8 cellular contexts compared by ENCODE assay signal in the genomic region with DNA sequence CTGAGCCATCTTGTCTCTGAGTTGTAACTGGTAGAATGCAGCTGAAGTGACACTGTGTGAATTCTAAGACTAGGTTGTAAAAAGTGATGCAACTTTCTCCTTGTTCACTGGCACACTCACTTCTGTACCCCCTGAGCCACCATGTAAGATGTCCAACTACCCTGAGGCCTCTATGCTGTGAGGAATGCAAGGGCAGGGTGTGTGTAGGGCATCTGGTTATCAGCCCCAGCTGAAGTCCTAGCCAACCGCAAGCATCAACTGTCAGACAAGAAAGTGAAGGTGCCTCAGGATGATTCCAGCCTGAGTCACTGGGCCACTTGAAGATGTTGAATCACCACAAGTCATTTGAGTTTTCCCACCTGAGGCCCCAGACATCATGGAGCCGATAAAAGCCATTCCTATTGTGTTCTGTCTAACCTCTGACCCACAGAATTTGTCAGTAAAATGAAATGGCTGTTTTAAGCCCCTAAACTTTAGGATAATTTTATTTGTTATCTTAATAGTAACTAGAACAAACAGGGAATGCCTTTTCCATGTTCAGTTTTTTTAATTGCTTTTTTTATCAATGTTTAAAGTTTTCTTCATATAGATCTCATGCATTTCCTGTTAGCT. TPM values are rescaled to one million over a fixed set of nuclear protein-coding genes. Genes with fewer than 3 reads are reported as not detected.
DNase-seq lines count a peak whose midpoint lies in the region.
"Had no signal": no experiment of that assay in that cellular context is flagged by ENCODE, and none has a peak within 500 bp of the region (broad histone marks: within the 10 kb centered on the region; RNA-seq: fewer than 3 reads in every experiment).

No MANE protein-coding gene starts in this region.

- H3K4me3 Mint-ChIP-seq in activated T-helper 1 cell treated with anti-CD3 and anti-CD28 coated beads, Interleukin-12 subunit alpha, Interleukin-12 subunit beta, Interleukin-2, Interleukin-4 antibody, amounts not matched to agents 30 ng/mL and 10 ng/mL and 1 ng/mL, durations not matched to agents 14 hours and 24 hours and 36 hours = no peak overlapping the region

- H3K14ac ChIP-seq in trophoblast cell (ENCODE audit: low read length) = no peak overlapping the region

- H4K91ac ChIP-seq in trophoblast cell (ENCODE audit: low read depth, low read length) = peak overlapping the region; percentile 70

- no peak overlapping the region for H3K23ac ChIP-seq in trophoblast cell (ENCODE audit: low read length)

- H3K36me3 Mint-ChIP-seq in activated T-helper 1 cell treated with anti-CD3 and anti-CD28 coated beads, Interleukin-12 subunit alpha, Interleukin-12 subunit beta, Interleukin-2, Interleukin-4 antibody, amounts not matched to agents 30 ng/mL and 10 ng/mL and 1 ng/mL, durations not matched to agents 14 hours and 24 hours and 36 hours (ENCODE audit: low read depth) = no peaks in the 10 kb centered on the region

- no peaks in the 10 kb centered on the region for H3K27me3 ChIP-seq in trophoblast cell (ENCODE audit: insufficient read depth, low read length)

- H3K79me1 ChIP-seq in trophoblast cell (ENCODE audit: low read length) = peaks cover 42% of the 10 kb centered on the region

- H3K4me1 Mint-ChIP-seq in activated T-helper 1 cell treated with anti-CD3 and anti-CD28 coated beads, Interleukin-12 subunit alpha, Interleukin-12 subunit beta, Interleukin-2, Interleukin-4 antibody, amounts not matched to agents 30 ng/mL and 10 ng/mL and 1 ng/mL, durations not matched to agents 14 hours and 24 hours and 36 hours (ENCODE audit: low read depth) = peaks cover 5% of the 10 kb centered on the region

- H2AK5ac ChIP-seq in trophoblast cell (ENCODE audit: low read length) = no peak overlapping the region

- no peak overlapping the region for H2BK12ac ChIP-seq in trophoblast cell (ENCODE audit: low read length)

- no peak overlapping the region for H3K27ac Mint-ChIP-seq in activated T-helper 1 cell treated with anti-CD3 and anti-CD28 coated beads, Interleukin-12 subunit alpha, Interleukin-12 subunit beta, Interleukin-2, Interleukin-4 antibody, amounts not matched to agents 30 ng/mL and 10 ng/mL and 1 ng/mL, durations not matched to agents 14 hours and 24 hours and 36 hours

- peaks cover 20% of the 10 kb centered on the region for H3K27me3 Mint-ChIP-seq in activated T-helper 1 cell treated with anti-CD3 and anti-CD28 coated beads, Interleukin-12 subunit alpha, Interleukin-12 subunit beta, Interleukin-2, Interleukin-4 antibody, amounts not matched to agents 30 ng/mL and 10 ng/mL and 1 ng/mL, durations not matched to agents 14 hours and 24 hours and 36 hours (ENCODE audit: insufficient read depth)

- peaks cover 3% of the 10 kb centered on the region for H3K79me2 ChIP-seq in trophoblast cell (ENCODE audit: control insufficient read depth, insufficient read depth, low read length, poor library complexity)

- H3K4me2 ChIP-seq in trophoblast cell (ENCODE audit: low read length) = no peak overlapping the region

- H3K4me3 ChIP-seq in trophoblast cell (ENCODE audit: low read depth, low read length) = no peak overlapping the region

- no peak overlapping the region for H3K9ac ChIP-seq in trophoblast cell (ENCODE audit: low read length)

- no peak overlapping the region for H3K4ac ChIP-seq in trophoblast cell (ENCODE audit: low read depth, low read length)

- H4K8ac ChIP-seq in trophoblast cell (ENCODE audit: low read depth, low read length) = peak overlapping the region; percentile 52

- H4K12ac ChIP-seq in trophoblast cell (ENCODE audit: low read depth, low read length) = no peak overlapping the region

- no CpG with 5 or more reads among the region's 2 CpGs for WGBS in trophoblast cell (ENCODE audit: extremely low coverage, insufficient coverage, insufficient read length)

- intact Hi-C loops in activated T-helper 1 cell treated with anti-CD3 and anti-CD28 coated beads, Interleukin-12 subunit alpha, Interleukin-12 subunit beta, Interleukin-2, Interleukin-4 antibody, amounts not matched to agents 30 ng/mL and 10 ng/mL and 1 ng/mL, durations not matched to agents 14 hours and 24 hours and 36 hours (cut with micrococcal nuclease) = loop anchor here (10.0 kb wide), 2 partner anchors 918 to 1162 kb away; a partner anchor contains a TSS

- H3K4me1 ChIP-seq in trophoblast cell (ENCODE audit: control insufficient read depth in 1 of 2, insufficient read depth in 2 of 2, low read length in 2 of 2) = peaks cover 15 to 24% of the 10 kb centered on the region in 2 experiments

- peak; percentile 95 for DNase-seq in EL
- DNase-seq in LoVo (ENCODE audit: low spot score) = peak; percentile 94
- DNase-seq in astrocyte of the hippocampus (ENCODE audit: low read depth, low spot score) = peak; percentile 89
- DNase-seq in trophoblast cell = peak; percentile 99
- DNase-seq in activated T-helper 1 cell treated with anti-CD3 and anti-CD28 coated beads, Interleukin-12 subunit alpha, Interleukin-12 subunit beta, Interleukin-2, Interleukin-4 antibody, amounts not matched to agents 30 ng/mL and 10 ng/mL and 1 ng/mL, durations not matched to agents 14 hours and 24 hours and 36 hours (ENCODE audit: low spot score) = no peak
- DNase-seq in NCI-H1105 (lab: John Stamatoyannopoulos, UW) = no peak
- no peak for DNase-seq in DMS 273 treated with DMSO at 0.1 percent for 48 hours (lab: John Stamatoyannopoulos, UW)
- DNase-seq: NCI-H524 treated with DMSO at 0.1 percent for 48 hours had no signal

- peak overlapping the region; percentile 81 for H2BK120ac ChIP-seq in trophoblast cell (ENCODE audit: insufficient read depth, low read length, poor library complexity)

- H3K18ac ChIP-seq in trophoblast cell (ENCODE audit: low read length) = no peak overlapping the region

- H2BK5ac ChIP-seq in trophoblast cell (ENCODE audit: low read depth, low read length, poor library complexity) = peak overlapping the region; percentile 84

- H3K27ac ChIP-seq in trophoblast cell (ENCODE audit: low read depth, low read length) = peak overlapping the region; percentile 97

- peaks cover 3% of the 10 kb centered on the region for H3K9me3 Mint-ChIP-seq in activated T-helper 1 cell treated with anti-CD3 and anti-CD28 coated beads, Interleukin-12 subunit alpha, Interleukin-12 subunit beta, Interleukin-2, Interleukin-4 antibody, amounts not matched to agents 30 ng/mL and 10 ng/mL and 1 ng/mL, durations not matched to agents 14 hours and 24 hours and 36 hours

- no peaks in the 10 kb centered on the region for H3K9me3 ChIP-seq in trophoblast cell (ENCODE audit: insufficient read depth, low read depth, low read length)

- H3K36me3 ChIP-seq in trophoblast cell (ENCODE audit: control insufficient read depth in 1 of 2, insufficient read depth in 2 of 2, low read length in 2 of 2) = peaks cover 0 to 3% of the 10 kb centered on the region in 2 experiments

- H2AFZ ChIP-seq in trophoblast cell (ENCODE audit: insufficient read depth, low read length, poor library complexity) = no peak overlapping the region

RNA-seq across cellular contexts. Expression of a gene that starts 18.7 kb away (rescaled TPM):
- polyA plus RNA-seq in trophoblast cell (2013) = 333 and 351 TPM in 2 replicates
- 0.36 and 0.71 TPM in 2 replicates for total RNA-seq in activated T-helper 1 cell treated with anti-CD3 and anti-CD28 coated beads, Interleukin-12 subunit alpha, Interleukin-12 subunit beta, Interleukin-2, Interleukin-4 antibody, amounts not matched to agents 30 ng/mL and 10 ng/mL and 1 ng/mL, durations not matched to agents 14 hours and 24 hours and 36 hours

RNA-seq across cellular contexts. Expression of a gene that starts 29.7 kb away (rescaled TPM):
- polyA plus RNA-seq in trophoblast cell (2013) = 0.50 and 0.51 TPM in 2 replicates
- not detected in 2 replicates for total RNA-seq in activated T-helper 1 cell treated with anti-CD3 and anti-CD28 coated beads, Interleukin-12 subunit alpha, Interleukin-12 subunit beta, Interleukin-2, Interleukin-4 antibody, amounts not matched to agents 30 ng/mL and 10 ng/mL and 1 ng/mL, durations not matched to agents 14 hours and 24 hours and 36 hours

Comparison
In these comparisons a context has a peak if more than half of its experiments do, and no peak if none do; other contexts are left out.
1. DNase-seq: peak in EL (single experiment), LoVo (single experiment), astrocyte of the hippocampus (single experiment) and trophoblast cell (2 of 2); none in activated T-helper 1 cell treated with anti-CD3 and anti-CD28 coated beads, Interleukin-12 subunit alpha, Interleukin-12 subunit beta, Interleukin-2, Interleukin-4 antibody, amounts not matched to agents 30 ng/mL and 10 ng/mL and 1 ng/mL, durations not matched to agents 14 hours and 24 hours and 36 hours (single experiment), NCI-H1105 (single experiment) and DMS 273 treated with DMSO at 0.1 percent for 48 hours (single experiment).